Comparison of ENCODE assay signal across 8 cellular contexts in the genomic region with DNA sequence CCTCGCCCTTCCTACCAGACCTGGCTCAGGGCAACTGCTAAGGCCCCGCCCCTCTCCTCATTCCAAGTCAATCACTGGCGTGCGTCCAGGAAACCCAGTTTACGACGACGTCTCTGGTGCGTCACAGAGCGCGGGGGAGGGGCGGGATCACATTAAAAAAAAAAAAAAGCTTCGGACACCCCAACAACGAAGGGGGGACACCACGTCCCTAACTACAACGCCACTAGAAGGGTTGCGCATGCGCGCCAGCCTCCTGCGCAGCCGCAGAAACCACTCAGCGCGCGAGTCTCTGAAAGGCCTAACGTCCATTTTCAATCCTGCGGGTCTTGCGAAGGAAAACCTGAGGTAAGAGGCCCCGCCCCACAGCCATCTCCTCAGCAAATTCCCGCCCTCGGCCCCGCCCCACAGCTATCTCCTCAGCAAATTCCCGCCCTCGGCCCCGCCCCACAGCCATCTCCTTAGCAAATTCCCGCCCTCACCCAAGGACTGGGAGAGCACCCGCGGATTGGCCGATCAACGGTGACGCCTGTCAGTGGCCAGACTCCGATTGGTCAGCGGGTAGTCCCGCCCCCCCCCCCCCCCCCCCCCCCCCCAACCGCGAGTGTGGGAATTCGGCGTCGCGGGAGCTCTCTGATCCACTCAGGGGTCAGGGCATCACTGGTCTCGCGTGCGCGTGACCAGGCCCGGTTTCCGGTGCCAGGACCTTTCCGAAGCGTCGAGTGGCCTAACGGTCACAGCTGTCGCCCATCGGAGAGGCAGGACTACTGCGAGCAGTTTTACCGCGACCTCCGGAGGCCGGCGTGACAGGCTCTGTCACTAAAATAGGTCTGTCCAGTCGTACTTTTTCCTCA. TPM values are rescaled to one million over a fixed set of nuclear protein-coding genes. Genes with fewer than 3 reads are reported as not detected.
DNase-seq lines count a peak whose midpoint lies in the region; ATAC-seq and TF ChIP-seq lines count a peak whose summit lies in the region.

Gene SCML1 (plus strand): TSS at position 638 of the 851 bp plus-strand sequence. CDS start 6,694 bp downstream, outside the sequence.

- TF ChIP-seq POLR2A in GM18505 (IDR thresholded peaks at IDR 0.05; ENCODE audit: borderline replicate concordance, extremely low read depth, insufficient read depth, insufficient read length) = no peak

- no peaks in the 10 kb centered on the region for H3K9me3 Mint-ChIP-seq in dendritic cell treated with granulocyte-macrophage colony-stimulating factor and Interleukin-4, amounts not matched to agents 40 ng/mL and 50 ng/mL, for 4 days

- peak within 1 kb of the TSS; percentile 87 for H3K4me3 Mint-ChIP-seq in dendritic cell treated with granulocyte-macrophage colony-stimulating factor and Interleukin-4, amounts not matched to agents 40 ng/mL and 50 ng/mL, for 4 days

- peak; percentile 72 for ATAC-seq in GM18505 (IDR thresholded peaks at IDR 0.05; ENCODE audit: unreplicated experiment)
- peak; percentile 66 for ATAC-seq in HG03108 (IDR thresholded peaks at IDR 0.05; ENCODE audit: unreplicated experiment)
- ATAC-seq in left colon = peak; percentile 85
- ATAC-seq in GM19455 (IDR thresholded peaks at IDR 0.05; ENCODE audit: unreplicated experiment) = no peak

- DNase-seq in NCI-H446 (lab: John Stamatoyannopoulos, UW) (peak; percentile 85 to 95), left colon (peak; percentile 98)
- DNase-seq in activated CD4-positive, alpha-beta T cell treated with anti-CD3 and anti-CD28 coated beads, Interleukin-2, amount 50 U/mL, for 4 hours = peak; percentile 88 to 91
- DNase-seq in stimulated activated CD4-positive, alpha-beta T cell treated with anti-CD3 and anti-CD28 coated beads, Interleukin-1b, Interleukin-23, amount 100 ng/mL, for 1 hour (ENCODE audit: low read depth in 2 of 2) = peak; percentile 76 to 80

- H3K27me3 Mint-ChIP-seq in dendritic cell treated with granulocyte-macrophage colony-stimulating factor and Interleukin-4, amounts not matched to agents 40 ng/mL and 50 ng/mL, for 4 days = peaks cover 27% of the 10 kb centered on the region

- H3K4me1 Mint-ChIP-seq in dendritic cell treated with granulocyte-macrophage colony-stimulating factor and Interleukin-4, amounts not matched to agents 40 ng/mL and 50 ng/mL, for 4 days (ENCODE audit: low read depth) = peaks cover 16% of the 10 kb centered on the region

- peaks cover 8% of the 10 kb centered on the region for H3K36me3 Mint-ChIP-seq in dendritic cell treated with granulocyte-macrophage colony-stimulating factor and Interleukin-4, amounts not matched to agents 40 ng/mL and 50 ng/mL, for 4 days (ENCODE audit: low read depth)

- peak within 1 kb of the TSS; percentile 89 for H3K27ac Mint-ChIP-seq in dendritic cell treated with granulocyte-macrophage colony-stimulating factor and Interleukin-4, amounts not matched to agents 40 ng/mL and 50 ng/mL, for 4 days

- intact Hi-C loops in dendritic cell treated with granulocyte-macrophage colony-stimulating factor and Interleukin-4, amounts not matched to agents 40 ng/mL and 50 ng/mL, for 4 days (cut with micrococcal nuclease) = no loop called here
- intact Hi-C loops in left colon (cut with DNase I, micrococcal nuclease) = no loop called here

RNA-seq across cellular contexts. Expression of gene SCML1, which starts in this region (rescaled TPM):
- total RNA-seq in left colon = 10 to 100 TPM; 10.3 to 10.6 TPM
